1 cellular context compared by ENCODE assay signal in genomic region chr7:128405345-128406146, GRCh38.
A peak's percentile ranks its signal among the peaks of the same experiment; 100 is the strongest.
TF ChIP-seq lines count a peak whose summit lies in the region.

No MANE protein-coding gene starts in this region.

TF ChIP-seq in HepG2, 621 proteins besides CTCF, POLR2A, EP300 and RAD21 (continues in another document):
- TF ChIP-seq MTA1 (CRISPR knock-in tag; IDR thresholded peaks at IDR 0.05; ENCODE audit: borderline replicate concordance) (peak; percentile 37; the same call in 1 of the 2 replicates), ZNF567 (CRISPR knock-in tag; IDR thresholded peaks at IDR 0.05; ENCODE audit: borderline replicate concordance) (no peak), ZNF747 (CRISPR knock-in tag; IDR thresholded peaks at IDR 0.05; ENCODE audit: borderline replicate concordance) (peak; percentile 35; the same call in 1 of the 2 replicates), FIP1L1 (IDR thresholded peaks at IDR 0.05; ENCODE audit: borderline replicate concordance, insufficient read depth, low read depth, low read length) (no peak), SP140L (CRISPR knock-in tag; IDR thresholded peaks at IDR 0.05; ENCODE audit: borderline replicate concordance) (no peak), NR3C1 (CRISPR knock-in tag; IDR thresholded peaks at IDR 0.05) (no peak), ZNF883 (CRISPR knock-in tag; IDR thresholded peaks at IDR 0.05; ENCODE audit: not compliant biosample characterization) (peak; percentile 30), RAD51 (IDR thresholded peaks at IDR 0.05; ENCODE audit: borderline replicate concordance) (no peak), ZFP36L2 (CRISPR knock-in tag; IDR thresholded peaks at IDR 0.05) (no peak), HNRNPUL1 (IDR thresholded peaks at IDR 0.05; ENCODE audit: low read depth, low read length) (no peak), NONO (IDR thresholded peaks at IDR 0.05) (no peak), NONO (CRISPR knock-in tag; conservative IDR thresholded peaks at IDR 0.05) (no peak), PCBP1 (IDR thresholded peaks at IDR 0.05; ENCODE audit: borderline replicate concordance, low read depth, low read length) (no peak), ZNF841 (CRISPR knock-in tag; IDR thresholded peaks at IDR 0.05; ENCODE audit: borderline replicate concordance) (no peak), HHEX (CRISPR knock-in tag; IDR thresholded peaks at IDR 0.05) (no peak), ZNF772 (CRISPR knock-in tag; IDR thresholded peaks at IDR 0.05) (peak; percentile 65; the same call in 1 of the 2 replicates), RFX5 (IDR thresholded peaks at IDR 0.05; ENCODE audit: low read depth, low read length) (no peak), ZBTB43 (CRISPR knock-in tag; conservative IDR thresholded peaks at IDR 0.05) (no peak), ZNF850 (CRISPR knock-in tag; conservative IDR thresholded peaks at IDR 0.05) (no peak), ZNF598 (CRISPR knock-in tag; IDR thresholded peaks at IDR 0.05; ENCODE audit: borderline replicate concordance) (no peak), ZNF574 (CRISPR knock-in tag; IDR thresholded peaks at IDR 0.05) (peak; percentile 39; the same call in 1 of the 2 replicates), ZNF430 (CRISPR knock-in tag; IDR thresholded peaks at IDR 0.05) (0 out of 2 replicates have a peak, but pooled peaks have one; percentile 12), TOE1 (CRISPR knock-in tag; IDR thresholded peaks at IDR 0.05) (no peak), FOXC1 (CRISPR knock-in tag; IDR thresholded peaks at IDR 0.05; ENCODE audit: borderline replicate concordance) (0 out of 2 replicates have a peak, but pooled peaks have one; percentile 31), TFE3 (CRISPR knock-in tag; IDR thresholded peaks at IDR 0.05) (no peak), ZNF432 (CRISPR knock-in tag; IDR thresholded peaks at IDR 0.05; ENCODE audit: borderline replicate concordance) (no peak), ZBTB14 (CRISPR knock-in tag; IDR thresholded peaks at IDR 0.05) (no peak), TRAFD1 (CRISPR knock-in tag; IDR thresholded peaks at IDR 0.05; ENCODE audit: borderline replicate concordance) (no peak), NBN (conservative IDR thresholded peaks at IDR 0.05) (no peak), ELF4 (CRISPR knock-in tag; IDR thresholded peaks at IDR 0.05; ENCODE audit: borderline replicate concordance) (no peak), ZMAT3 (CRISPR knock-in tag; conservative IDR thresholded peaks at IDR 0.05) (0 out of 2 replicates have a peak, but pooled peaks have one; percentile 54), ZNF768 (CRISPR knock-in tag; IDR thresholded peaks at IDR 0.05) (no peak), ZFP91 (CRISPR knock-in tag; IDR thresholded peaks at IDR 0.05; ENCODE audit: borderline replicate concordance) (peak; percentile 31; the same call in 1 of the 2 replicates), CEBPB (IDR thresholded peaks at IDR 0.05; ENCODE audit: borderline replicate concordance, low read depth, low read length) (no peak), KLF6 (CRISPR knock-in tag; IDR thresholded peaks at IDR 0.05) (no peak), ZBTB34 (CRISPR knock-in tag; IDR thresholded peaks at IDR 0.05) (no peak), LCORL (IDR thresholded peaks at IDR 0.05) (no peak), LCORL (CRISPR knock-in tag; IDR thresholded peaks at IDR 0.05) (0 out of 2 replicates have a peak, but pooled peaks have one; percentile 40), ZBTB37 (CRISPR knock-in tag; IDR thresholded peaks at IDR 0.05) (no peak), ZNF138 (CRISPR knock-in tag; IDR thresholded peaks at IDR 0.05; ENCODE audit: low read depth) (no peak), TGIF2 (CRISPR knock-in tag; IDR thresholded peaks at IDR 0.05) (no peak), RBFOX2 (IDR thresholded peaks at IDR 0.05; ENCODE audit: low read depth, low read length) (peak; percentile 58), ZNF547 (CRISPR knock-in tag; IDR thresholded peaks at IDR 0.05) (0 out of 2 replicates have a peak, but pooled peaks have one; percentile 4), ADNP (CRISPR knock-in tag; IDR thresholded peaks at IDR 0.05) (no peak), ELF3 (CRISPR knock-in tag; IDR thresholded peaks at IDR 0.05) (no peak), ELK4 (CRISPR knock-in tag; IDR thresholded peaks at IDR 0.05; ENCODE audit: borderline replicate concordance) (no peak), HNRNPH1 (optimal IDR thresholded peaks at IDR 0.05; ENCODE audit: low read depth, low read length) (no peak), CREBL2 (CRISPR knock-in tag; IDR thresholded peaks at IDR 0.05; ENCODE audit: borderline replicate concordance) (no peak)
